Comparison of ENCODE assay signal across 21 cellular contexts in the genomic region with DNA sequence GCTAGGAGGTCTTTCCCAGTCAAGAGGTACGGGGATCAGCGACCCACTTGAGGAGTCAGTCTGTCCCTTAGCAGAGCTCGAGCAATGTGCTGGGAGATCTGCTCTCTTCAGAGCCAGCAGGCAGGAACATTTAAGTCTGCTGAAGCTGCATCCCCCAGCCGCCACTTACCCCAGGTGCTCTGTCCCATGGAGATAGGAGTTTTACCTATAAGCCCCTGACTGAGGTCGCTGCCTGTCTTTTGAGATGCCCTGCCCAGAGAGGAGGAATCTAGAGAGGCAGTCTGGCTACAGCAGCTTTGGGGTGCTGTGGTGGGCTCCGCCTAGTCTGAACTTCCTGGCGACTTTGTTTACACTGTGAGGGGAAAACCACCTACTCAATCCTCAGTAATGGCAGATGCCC.
"Had no signal": no experiment of that assay in that cellular context is flagged by ENCODE, and none has a peak within 500 bp of the region (broad histone marks: within the 10 kb centered on the region; RNA-seq: fewer than 3 reads in every experiment).

No MANE protein-coding gene starts in this region.

- ATAC-seq: effector memory CD8-positive, alpha-beta T cell; esophagus mucosa; gastrocnemius medialis; heart right ventricle; left cardiac atrium; left lung; naive thymus-derived CD4-positive, alpha-beta T cell had no signal

- DNase-seq: colonic mucosa; cortex of kidney; effector CD8-positive, alpha-beta T cell; effector memory CD8-positive, alpha-beta T cell; endodermal cell; erythroblast; esophagus squamous epithelium; foreskin fibroblast; foreskin melanocyte; gastrocnemius medialis; glutamatergic neuron; head of caudate nucleus; heart right ventricle; hippocampal formation; left cardiac atrium; mammary epithelial cell; mesendoderm; midbrain; naive thymus-derived CD4-positive, alpha-beta T cell had no signal
